ENCODE assay signal across 9 cellular contexts in genomic region chr6:25053875-25054371, GRCh38.
DNase-seq lines count a peak whose midpoint lies in the region; ATAC-seq, FAIRE-seq and TF ChIP-seq lines count a peak whose summit lies in the region.
"Had no signal": no experiment of that assay in that cellular context is flagged by ENCODE, and none has a peak within 500 bp of the region (broad histone marks: within the 10 kb centered on the region; RNA-seq: fewer than 3 reads in every experiment).

No MANE protein-coding gene starts in this region.

- H4K20me1 ChIP-seq in K562 (replicated peaks; ENCODE audit: control insufficient read depth, insufficient read depth, low read length): no peaks in the 10 kb centered on the region

- no peak for FAIRE-seq in K562 (lab: Jason Lieb, UNC)

- H3K9ac ChIP-seq in K562 (ENCODE audit: insufficient read depth in 1 of 2, low read depth in 2 of 2, low read length in 2 of 2): no peak overlapping the region

- peaks cover 49 to 82% of the 10 kb centered on the region in 2 donors for H3K4me1 Mint-ChIP-seq in stimulated activated naive B cell treated with anti-CD40 and anti-IgM and Interleukin-4, amounts not matched to agents 10 μg/mL and 1 μg/mL and 100 μg/mL, for 72 hours

- no peaks in the 10 kb centered on the region for H3K9me1 ChIP-seq in K562 (ENCODE audit: control insufficient read depth, insufficient read depth, low read length)

- H3K4me2 ChIP-seq in K562 (ENCODE audit: insufficient read depth, low read length): no peak overlapping the region

- intact Hi-C loops in K562 (cut with micrococcal nuclease): no loop called here

- no TSS peak for BruUV-seq in K562 (replicated peaks; lab: Mats Ljungman, UMichigan)

- no peaks in the 10 kb centered on the region for H3K36me3 ChIP-seq in K562 (ENCODE audit: control insufficient read depth, insufficient read depth, low read length)

- 0 out of 4 replicates have a peak, but pooled peaks of 1 of the 2 experiments have one; percentile 5 for TF ChIP-seq RAD21 in K562 (CRISPR knock-in tag; conservative IDR thresholded peaks at IDR 0.05 in 1 of 2, IDR thresholded peaks at IDR 0.05 in 1 of 2)

- in situ Hi-C loops in K562 (cut with MboI): no loop called here

- peak overlapping the region; percentile 33 to 52 for H3K4me3 Mint-ChIP-seq in stimulated activated naive B cell treated with anti-CD40 and anti-IgM and Interleukin-4, amounts not matched to agents 10 μg/mL and 1 μg/mL and 100 μg/mL, for 72 hours
- H3K4me3 Mint-ChIP-seq: T-helper 1 cell treated with Interleukin-12 subunit alpha and Interleukin-12 subunit beta and Interleukin-4 antibody, amounts not matched to agents 30 μg/mL and 1 μg/mL, for 36 hours had no signal

- peak; percentile 34 for DNase-seq in HT1080 (ENCODE audit: low read depth)
- no peak for DNase-seq in K562 (ENCODE audit: extremely low read depth in 1 of 4, low spot score in 3 of 4)
- peak; percentile 69 for DNase-seq in stimulated activated naive B cell treated with anti-CD40 and anti-IgM and Interleukin-4, amounts not matched to agents 10 μg/mL and 1 μg/mL and 100 μg/mL, for 72 hours
- no peak for DNase-seq in NCI-H2171 (lab: John Stamatoyannopoulos, UW)
- DNase-seq in stimulated activated CD4-positive, alpha-beta T cell treated with anti-CD3 and anti-CD28 coated beads, Interleukin-12 subunit alpha, Interleukin-12 subunit beta, amount 100 ng/mL, for 4 hours: no peak
- no peak for DNase-seq in HUDEP-2 (lab: John Stamatoyannopoulos, UW; ENCODE audit: unreplicated experiment in 76 of 76)

- no peak for TF ChIP-seq POLR2A in K562 (conservative IDR thresholded peaks at IDR 0.05)

- CTCF ChIA-PET in K562 (lab: Yijun Ruan, JAX; ENCODE audit: low intra/inter-chr PET ratio): no interaction called here

- H3K27ac ChIP-seq in K562 (ENCODE audit: extremely low read depth, low read depth, low read length): no peak overlapping the region

- POLR2A ChIA-PET in K562 (lab: Yijun Ruan, JAX): interaction anchor here (0.7 to 1.0 kb wide), 3 partner anchors 10 to 21 kb away, joined by 3 to 4 read pairs (median 3); no protein-coding TSS in a partner anchor

- H3K9me3 Mint-ChIP-seq in stimulated activated naive B cell treated with anti-CD40 and anti-IgM and Interleukin-4, amounts not matched to agents 10 μg/mL and 1 μg/mL and 100 μg/mL, for 72 hours: peaks cover 0 to 4% of the 10 kb centered on the region in 2 donors
- H3K9me3 Mint-ChIP-seq: T-helper 1 cell treated with Interleukin-12 subunit alpha and Interleukin-12 subunit beta and Interleukin-4 antibody, amounts not matched to agents 30 μg/mL and 1 μg/mL, for 36 hours had no signal

- no peaks in the 10 kb centered on the region; a peak in 1 of 5 replicates for H3K4me1 ChIP-seq in K562 (replicated peaks in 1 of 2; ENCODE audit: control insufficient read depth in 2 of 2, insufficient read depth in 2 of 2, low read length in 2 of 2)

- peaks cover 0 to 8% of the 10 kb centered on the region in 2 experiments; a peak in 1 of 5 replicates for H3K27me3 ChIP-seq in K562 (ENCODE audit: control insufficient read depth in 2 of 2, insufficient read depth in 2 of 2, low read length in 2 of 2)

- no peak overlapping the region for H2AFZ ChIP-seq in K562 (ENCODE audit: low read depth, low read length)

- H3K27me3 Mint-ChIP-seq in stimulated activated naive B cell treated with anti-CD40 and anti-IgM and Interleukin-4, amounts not matched to agents 10 μg/mL and 1 μg/mL and 100 μg/mL, for 72 hours: no peaks in the 10 kb centered on the region

- no peak for TF ChIP-seq EP300 in K562 (IDR thresholded peaks at IDR 0.05; ENCODE audit: low read length)

- peak overlapping the region; percentile 91 for H3K27ac Mint-ChIP-seq in stimulated activated naive B cell treated with anti-CD40 and anti-IgM and Interleukin-4, amounts not matched to agents 10 μg/mL and 1 μg/mL and 100 μg/mL, for 72 hours

- ATAC-seq in GM21528 (IDR thresholded peaks at IDR 0.05; ENCODE audit: low FRiP score, unreplicated experiment) (peak; percentile 89), K562 (no peak)
- peak; percentile 86 for ATAC-seq in stimulated activated naive B cell treated with anti-CD40 and anti-IgM and Interleukin-4, amounts not matched to agents 10 μg/mL and 1 μg/mL and 100 μg/mL, for 72 hours (replicated peaks)

- no peaks in the 10 kb centered on the region for H3K9me3 ChIP-seq in K562 (replicated peaks; ENCODE audit: control insufficient read depth, insufficient read depth, low read depth, low read length)

- H3K4me3 ChIP-seq in K562: no peak overlapping the region

- H3K79me2 ChIP-seq in K562 (ENCODE audit: control insufficient read depth, insufficient read depth, low read length): no peaks in the 10 kb centered on the region

- H3K36me3 Mint-ChIP-seq in stimulated activated naive B cell treated with anti-CD40 and anti-IgM and Interleukin-4, amounts not matched to agents 10 μg/mL and 1 μg/mL and 100 μg/mL, for 72 hours: peaks cover 0 to 9% of the 10 kb centered on the region in 2 donors

- 6% methylated on average over 2 of the region's 2 CpGs for WGBS in K562 (ENCODE audit: insufficient coverage, low coverage, missing lambda C conversion rate)

- 0 out of 3 replicates have a peak, but pooled peaks have one; percentile 21 for TF ChIP-seq CTCF in GM12872 (IDR thresholded peaks at IDR 0.05; ENCODE audit: insufficient read depth, low read depth, low read length)
- no peak for TF ChIP-seq CTCF in K562 (IDR thresholded peaks at IDR 0.05 in 2 of 3, conservative IDR thresholded peaks at IDR 0.05 in 1 of 3; ENCODE audit: insufficient read depth in 2 of 3, low read depth in 1 of 3, low read length in 3 of 3)

TF ChIP-seq in K562, 482 proteins besides CTCF, POLR2A, EP300 and RAD21:
- no peak for TF ChIP-seq GMEB1 (CRISPR knock-in tag; IDR thresholded peaks at IDR 0.05)
- TF ChIP-seq ZNF785 (CRISPR knock-in tag; IDR thresholded peaks at IDR 0.05): no peak
- 0 out of 2 replicates have a peak, but pooled peaks have one; percentile 15 for TF ChIP-seq RFX1 (IDR thresholded peaks at IDR 0.05)

Comparison
In these comparisons a context has a peak if more than half of its experiments do, and no peak if none do; other contexts are left out.
1. DNase-seq: peak in HT1080 (single experiment) and stimulated activated naive B cell treated with anti-CD40 and anti-IgM and Interleukin-4, amounts not matched to agents 10 μg/mL and 1 μg/mL and 100 μg/mL, for 72 hours (single experiment); none in K562 (0 of 4), NCI-H2171 (single experiment), stimulated activated CD4-positive, alpha-beta T cell treated with anti-CD3 and anti-CD28 coated beads, Interleukin-12 subunit alpha, Interleukin-12 subunit beta, amount 100 ng/mL, for 4 hours (single experiment) and HUDEP-2 (0 of 76).